In genomic region chr15:57751177-57751800, GRCh38 we compare ENCODE assay signal across 8 cellular contexts. TPM values are rescaled to one million over a fixed set of nuclear protein-coding genes. Genes with fewer than 3 reads are reported as not detected.
A peak's percentile ranks its signal among the peaks of the same experiment; 100 is the strongest.
DNase-seq lines count a peak whose midpoint lies in the region; ATAC-seq and TF ChIP-seq lines count a peak whose summit lies in the region.

No MANE protein-coding gene starts in this region.

- DNase-seq in GM12864 (ENCODE audit: low read depth) (no peak), OCI-LY7 (ENCODE audit: low spot score) (peak; percentile 4), fibroblast of gingiva (ENCODE audit: low read depth) (peak; percentile 36), HK-2 (ENCODE audit: unreplicated experiment) (no peak), HUDEP-2 (lab: John Stamatoyannopoulos, UW; ENCODE audit: unreplicated experiment in 76 of 76) (no peak), aorta (no peak)
- DNase-seq in activated CD4-positive, alpha-beta T cell treated with anti-CD3 and anti-CD28 coated beads for 1 hour, result no peak

- peak; percentile 42 for TF ChIP-seq CTCF in GM12864 (IDR thresholded peaks at IDR 0.05; ENCODE audit: low read depth, low read length, missing control alignments)
- peak; percentile 68 for TF ChIP-seq CTCF in OCI-LY7 (conservative IDR thresholded peaks at IDR 0.05; ENCODE audit: low read length)
- peak; percentile 19 for TF ChIP-seq CTCF in parathyroid adenoma (IDR thresholded peaks at IDR 0.05)

- H3K4me1 ChIP-seq in OCI-LY7 (ENCODE audit: insufficient read depth, low read length, poor library complexity, severe bottlenecking), result no peaks in the 10 kb centered on the region
- H3K4me1 ChIP-seq in parathyroid adenoma, result no peaks in the 10 kb centered on the region
- H3K4me1 ChIP-seq in aorta (ENCODE audit: control insufficient read depth in 1 of 2, insufficient read depth in 2 of 2, low read length in 2 of 2), result no peaks in the 10 kb centered on the region

- intact Hi-C loops in OCI-LY7 (cut with micrococcal nuclease; ENCODE audit: unreplicated experiment), result no loop called here
- intact Hi-C loops in aorta (cut with DNase I), result loop anchor here (1.0 to 10.0 kb wide), 3 partner anchors 110 to 314 kb away; partner anchors contain the start of gene ALDH1A2 (in 2 of the 2)

- ATAC-seq in aorta (ENCODE audit: low FRiP score), result no peak

- H3K27ac ChIP-seq in OCI-LY7 (ENCODE audit: low read depth, low read length, poor library complexity, severe bottlenecking), result no peak overlapping the region
- H3K27ac ChIP-seq in parathyroid adenoma, result no peak overlapping the region
- no peak overlapping the region for H3K27ac ChIP-seq in aorta (ENCODE audit: low read depth in 1 of 2, low read length in 2 of 2)

- H3K9me3 ChIP-seq in OCI-LY7 (ENCODE audit: low read length) (no peaks in the 10 kb centered on the region), parathyroid adenoma (ENCODE audit: control insufficient read depth, low read length) (no peaks in the 10 kb centered on the region), aorta (ENCODE audit: control insufficient read depth, low read length) (no peaks in the 10 kb centered on the region)

- H4K20me1 ChIP-seq in OCI-LY7 (ENCODE audit: insufficient read depth, low read length), result no peaks in the 10 kb centered on the region

- H3K4me2 ChIP-seq in OCI-LY7 (ENCODE audit: low read length), result no peak overlapping the region
- H3K4me2 ChIP-seq in parathyroid adenoma (ENCODE audit: low read length), result no peak overlapping the region

- BruUV-seq in OCI-LY7 (replicated peaks; lab: Mats Ljungman, UMichigan), result no TSS peak

- POLR2A ChIA-PET in OCI-LY7 (lab: Charles Lee), result interaction anchor here (0.7 kb wide), 2 partner anchors 195 to 430 kb away, joined by 4 read pairs; no protein-coding TSS in a partner anchor

- no peak overlapping the region for H2AFZ ChIP-seq in OCI-LY7 (ENCODE audit: low read length)
- H2AFZ ChIP-seq in parathyroid adenoma, result no peak overlapping the region

- WGBS in aorta, 2 donors, result 23% methylated on average over 3 of the region's 3 CpGs

- CTCF ChIA-PET in OCI-LY7 (lab: Charles Lee; ENCODE audit: unreplicated experiment), result no interaction called here

- H3K36me3 ChIP-seq in OCI-LY7 (ENCODE audit: insufficient read depth, low read length) (no peaks in the 10 kb centered on the region), parathyroid adenoma (ENCODE audit: control insufficient read depth, insufficient read depth, low read length) (no peaks in the 10 kb centered on the region), aorta (ENCODE audit: control insufficient read depth in 1 of 2, insufficient read depth in 2 of 2, low read length in 1 of 2) (no peaks in the 10 kb centered on the region)

- H3K4me3 ChIP-seq in GM12864 (ENCODE audit: low read depth, low read length), result no peak overlapping the region
- no peak overlapping the region for H3K4me3 ChIP-seq in OCI-LY7 (ENCODE audit: low read depth, low read length, poor library complexity, severe bottlenecking)
- no peak overlapping the region for H3K4me3 ChIP-seq in parathyroid adenoma (ENCODE audit: low read depth, low read length)
- H3K4me3 ChIP-seq in aorta (ENCODE audit: low read length in 2 of 2), result no peak overlapping the region

- no peaks in the 10 kb centered on the region for H3K9me2 ChIP-seq in OCI-LY7 (ENCODE audit: insufficient read depth, low read length)

- no peak overlapping the region for H3K9ac ChIP-seq in parathyroid adenoma

- H3K27me3 ChIP-seq in parathyroid adenoma (ENCODE audit: control insufficient read depth, insufficient read depth, low read length) (no peaks in the 10 kb centered on the region), aorta (ENCODE audit: control insufficient read depth in 1 of 2, insufficient read depth in 2 of 2, low read length in 1 of 2) (no peaks in the 10 kb centered on the region)

- H3K79me2 ChIP-seq in OCI-LY7 (ENCODE audit: insufficient read depth, low read depth, low read length) (no peaks in the 10 kb centered on the region), parathyroid adenoma (no peaks in the 10 kb centered on the region)

RNA-seq across cellular contexts. Expression of gene POLR2M, which starts 44.8 kb away (rescaled TPM):
- 154 and 264 TPM in 2 replicates for total RNA-seq in OCI-LY7 (2014; rRNA removed; shearing (Covaris generic))
- 71.8 and 77.6 TPM in 2 replicates for total RNA-seq in OCI-LY7 (2022)
- 100 to 1,000 TPM; 102 to 119 TPM for total RNA-seq in aorta
- polyA plus RNA-seq in aorta, result 100 to 1,000 TPM; 236 to 246 TPM

Comparison
In these comparisons a context has a peak if more than half of its experiments do, and no peak if none do; other contexts are left out.
1. DNase-seq: peak in OCI-LY7 (single experiment) and fibroblast of gingiva (single experiment); none in GM12864 (single experiment), HK-2 (single experiment), HUDEP-2 (0 of 76), activated CD4-positive, alpha-beta T cell treated with anti-CD3 and anti-CD28 coated beads for 1 hour (single experiment) and aorta (0 of 2).
2. Peak in every context shown above with its lines, with median percentiles within 50 percentile points of each other: CTCF ChIP-seq.